9 cellular contexts compared by ENCODE assay signal in genomic region chr18:8254664-8255063, GRCh38.
"Had no signal": no experiment of that assay in that cellular context is flagged by ENCODE, and none has a peak within 500 bp of the region (broad histone marks: within the 10 kb centered on the region; RNA-seq: fewer than 3 reads in every experiment).

No MANE protein-coding gene starts in this region.

- DNase-seq: activated CD4-positive, alpha-beta T cell treated with anti-CD3 and anti-CD28 coated beads, Interleukin-2, amount 50 U/mL, for 1 hour; activated CD4-positive, CD25-positive, alpha-beta regulatory T cell; activated T-cell treated with anti-CD3 and anti-CD28 coated beads, Interleukin-2, amount 50 U/mL, for 1 hour; amniotic stem cell; hippocampal formation; mammary epithelial cell; nephron progenitor cell; T-helper 2 cell had no signal

- ATAC-seq: activated naive CD4-positive, alpha-beta T cell treated with anti-CD3 and anti-CD28 coated beads, Interleukin-2, amount 50 U/mL, for 72 hours had no signal
